ENCODE assay signal across 17 cellular contexts in the genomic region with DNA sequence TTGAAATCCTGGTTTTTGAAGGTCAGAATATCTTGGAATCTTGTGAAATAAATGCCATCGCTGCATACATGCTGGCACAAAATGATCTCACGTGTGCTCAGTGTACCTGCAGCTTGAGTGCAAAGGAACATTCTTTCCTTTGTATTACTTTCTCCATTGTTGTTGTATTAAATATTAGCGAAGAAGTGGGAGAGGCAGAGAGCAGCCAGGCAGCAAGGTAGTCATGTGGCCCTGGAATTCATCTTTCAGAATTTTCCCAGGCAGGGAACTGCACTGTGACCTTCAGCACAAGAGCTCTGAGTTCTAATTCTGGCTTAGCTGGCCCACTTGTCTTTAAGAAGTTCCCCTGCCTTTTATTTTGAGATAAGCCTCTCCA.
DNase-seq lines count a peak whose midpoint lies in the region; ATAC-seq, FAIRE-seq and TF ChIP-seq lines count a peak whose summit lies in the region.
"Had no signal": no experiment of that assay in that cellular context is flagged by ENCODE, and none has a peak within 500 bp of the region (broad histone marks: within the 10 kb centered on the region; RNA-seq: fewer than 3 reads in every experiment).

No MANE protein-coding gene starts in this region.

- no peak for ATAC-seq in GM23338
- no peak for ATAC-seq in HG02840 (IDR thresholded peaks at IDR 0.05; ENCODE audit: low FRiP score, unreplicated experiment)
- ATAC-seq in HepG2 = no peak
- ATAC-seq: SK-N-SH treated with all-trans-retinoic acid at 6 μM for 48 hours had no signal

- H3F3A ChIP-seq in GM23338 (replicated peaks; ENCODE audit: low read depth) (peaks cover 2% of the 10 kb centered on the region; the same call in 1 of the 2 replicates), neural progenitor cell (ENCODE audit: low read depth) (no peaks in the 10 kb centered on the region)

- no peak for TF ChIP-seq RAD21 in HepG2 (CRISPR knock-in tag; IDR thresholded peaks at IDR 0.05)

- no peaks in the 10 kb centered on the region for H3K9me2 ChIP-seq in GM23338 (ENCODE audit: insufficient read depth)

- no peak for TF ChIP-seq CTCF in CD14-positive monocyte (IDR thresholded peaks at IDR 0.05)
- no peak for TF ChIP-seq CTCF in GM23338 (conservative IDR thresholded peaks at IDR 0.05; ENCODE audit: low read depth in 2 of 2)
- no peak for TF ChIP-seq CTCF in chondrocyte (IDR thresholded peaks at IDR 0.05)
- no peak for TF ChIP-seq CTCF in neural progenitor cell (IDR thresholded peaks at IDR 0.05)
- TF ChIP-seq CTCF in Calu3 (IDR thresholded peaks at IDR 0.05; ENCODE audit: unreplicated experiment) = no peak
- TF ChIP-seq CTCF in HepG2 (CRISPR knock-in tag; IDR thresholded peaks at IDR 0.05) = no peak

- H2AFZ ChIP-seq in GM23338 (peak overlapping the region; percentile 53; the same call in 1 of the 2 replicates), neural progenitor cell (replicated peaks) (peak overlapping the region; percentile 93), HepG2 (ENCODE audit: low read length) (no peak overlapping the region)

- H3K27me3 ChIP-seq in GM23338 (ENCODE audit: insufficient read depth) = no peaks in the 10 kb centered on the region
- H3K27me3 ChIP-seq in neural progenitor cell = no peaks in the 10 kb centered on the region
- no peaks in the 10 kb centered on the region for H3K27me3 ChIP-seq in HepG2 (ENCODE audit: control insufficient read depth in 1 of 2, insufficient read depth in 2 of 2, low read length in 2 of 2)
- H3K27me3 ChIP-seq: gastrocnemius medialis, uterus had no signal

- H3K4me1 ChIP-seq in GM23338 (ENCODE audit: insufficient read depth) (peaks cover 60% of the 10 kb centered on the region), neural progenitor cell (peaks cover 34% of the 10 kb centered on the region), HepG2 (ENCODE audit: insufficient read depth, low read length) (peaks cover 44% of the 10 kb centered on the region)

- POLR2A ChIA-PET in HepG2 (lab: Yijun Ruan, JAX) = interaction anchor here (1.6 kb wide), 1 partner anchor 95 kb away, joined by 3 read pairs; no protein-coding TSS in a partner anchor

- no peaks in the 10 kb centered on the region for H3K9me3 ChIP-seq in neural progenitor cell (ENCODE audit: low read depth)
- H3K9me3 ChIP-seq in HepG2 (ENCODE audit: low read length) = no peaks in the 10 kb centered on the region
- H3K9me3 ChIP-seq: gastrocnemius medialis, uterus had no signal

- peak overlapping the region; percentile 69 for H3K4me2 ChIP-seq in GM23338
- peak overlapping the region; percentile 70 for H3K4me2 ChIP-seq in neural progenitor cell
- H3K4me2 ChIP-seq in HepG2 (ENCODE audit: low read depth, low read length) = no peak overlapping the region

- peak overlapping the region in 1 of 2 donors; percentile 52 for H3K4me3 Mint-ChIP-seq in CD14-positive monocyte
- peak overlapping the region; percentile 51 for H3K4me3 Mint-ChIP-seq in GM23338
- no peak overlapping the region for H3K4me3 Mint-ChIP-seq in chondrocyte (ENCODE audit: unreplicated experiment)
- H3K4me3 Mint-ChIP-seq in neural progenitor cell = no peak overlapping the region
- no peak overlapping the region for H3K4me3 Mint-ChIP-seq in Calu3 (ENCODE audit: low read depth, unreplicated experiment)
- H3K4me3 Mint-ChIP-seq: IgD-negative memory B cell had no signal

- H3K27me3 Mint-ChIP-seq in CD14-positive monocyte (ENCODE audit: low read depth in 3 of 3) = peaks cover 0 to 2% (median 2%) of the 10 kb centered on the region in 3 donors
- peaks cover 4% of the 10 kb centered on the region for H3K27me3 Mint-ChIP-seq in GM23338 (ENCODE audit: insufficient read depth, low read depth, poor library complexity)
- no peaks in the 10 kb centered on the region for H3K27me3 Mint-ChIP-seq in chondrocyte (ENCODE audit: low read depth)
- peaks cover 7% of the 10 kb centered on the region for H3K27me3 Mint-ChIP-seq in neural progenitor cell (ENCODE audit: insufficient read depth, low read depth)
- no peaks in the 10 kb centered on the region for H3K27me3 Mint-ChIP-seq in Calu3 (ENCODE audit: unreplicated experiment)
- H3K27me3 Mint-ChIP-seq: IgD-negative memory B cell had no signal

- H3K36me3 ChIP-seq in GM23338 (ENCODE audit: insufficient read depth) (no peaks in the 10 kb centered on the region), neural progenitor cell (no peaks in the 10 kb centered on the region), HepG2 (replicated peaks in 1 of 2; ENCODE audit: control insufficient read depth in 1 of 2, insufficient read depth in 2 of 2, low read length in 2 of 2) (no peaks in the 10 kb centered on the region)
- H3K36me3 ChIP-seq: gastrocnemius medialis, uterus had no signal

- in situ Hi-C loops in HepG2 (cut with HindIII; ENCODE audit: extremely low pct_ligation_motif_present, low pct_unique_long_range_greater_than_20kb) = no loop called here

- BruUV-seq in Calu3 (replicated peaks; lab: Mats Ljungman, UMichigan) = no TSS peak
- BruUV-seq in HepG2 (replicated peaks; lab: Mats Ljungman, UMichigan) = no TSS peak

- TF ChIP-seq POLR2A in HepG2 (IDR thresholded peaks at IDR 0.05; ENCODE audit: insufficient read depth in 1 of 2, low read depth in 2 of 2, low read length in 2 of 2) = no peak

- intact Hi-C loops in CD14-positive monocyte (cut with micrococcal nuclease) (no loop called here), Calu3 (cut with micrococcal nuclease; ENCODE audit: unreplicated experiment) (no loop called here), HepG2 (cut with micrococcal nuclease; ENCODE audit: unreplicated experiment) (no loop called here)

- no peak overlapping the region for H3K9ac ChIP-seq in neural progenitor cell
- no peak overlapping the region for H3K9ac ChIP-seq in HepG2 (ENCODE audit: insufficient read depth, low read depth, low read length)

- TF ChIP-seq EP300 in HepG2 (IDR thresholded peaks at IDR 0.05; ENCODE audit: low read depth in 2 of 2, low read length in 2 of 2) = no peak
- no peak for TF ChIP-seq EP300 in HepG2 (CRISPR knock-in tag; IDR thresholded peaks at IDR 0.05; ENCODE audit: borderline replicate concordance)

- H3K4me3 ChIP-seq in GM23338 (peak overlapping the region; percentile 15), neural progenitor cell (peak overlapping the region; percentile 6), HepG2 (replicated peaks in 1 of 3; ENCODE audit: insufficient read depth in 1 of 3, low read depth in 2 of 3, low read length in 3 of 3) (no peak overlapping the region)
- H3K4me3 ChIP-seq: gastrocnemius medialis, uterus had no signal

- DNase-seq in CD14-positive monocyte (ENCODE audit: low spot score) (no peak), GM23338 (ENCODE audit: low spot score) (no peak), chondrocyte (ENCODE audit: low spot score) (no peak), neural progenitor cell (ENCODE audit: low spot score) (no peak), Calu3 (no peak), HepG2 (ENCODE audit: low spot score) (no peak), HTR-8/SVneo (ENCODE audit: insufficient read length, low spot score) (no peak)
- DNase-seq: effector CD4-positive, alpha-beta T cell; NCI-H1105 had no signal

- no peak for FAIRE-seq in HepG2 (lab: Jason Lieb, UNC)
- FAIRE-seq in HTR-8/SVneo (lab: Jason Lieb, UNC) = no peak
- FAIRE-seq: GM12892, islet of Langerhans had no signal

- H3K79me2 ChIP-seq in GM23338 (replicated peaks; ENCODE audit: insufficient read depth) (no peaks in the 10 kb centered on the region), neural progenitor cell (ENCODE audit: low read depth) (no peaks in the 10 kb centered on the region), HepG2 (ENCODE audit: insufficient read depth, low read length) (no peaks in the 10 kb centered on the region)

- 87% methylated on average over 3 of the region's 3 CpGs for WGBS in HepG2 (ENCODE audit: low lambda C conversion rate)

- H4K20me1 ChIP-seq in GM23338 (replicated peaks; ENCODE audit: insufficient read depth) (no peaks in the 10 kb centered on the region), neural progenitor cell (ENCODE audit: low read depth) (no peaks in the 10 kb centered on the region), HepG2 (ENCODE audit: insufficient read depth, low read length) (no peaks in the 10 kb centered on the region)

- H3K9me3 Mint-ChIP-seq in CD14-positive monocyte = peaks cover 0 to 3% (median 1%) of the 10 kb centered on the region in 7 donors
- H3K9me3 Mint-ChIP-seq in GM23338 = peaks cover 3% of the 10 kb centered on the region; the same call in 1 of the 3 replicates
- H3K9me3 Mint-ChIP-seq in chondrocyte (ENCODE audit: low read depth) = peaks cover 6% of the 10 kb centered on the region
- peaks cover 8% of the 10 kb centered on the region for H3K9me3 Mint-ChIP-seq in neural progenitor cell
- H3K9me3 Mint-ChIP-seq in Calu3 (ENCODE audit: low read depth, unreplicated experiment) = no peaks in the 10 kb centered on the region

- H3K27ac Mint-ChIP-seq in CD14-positive monocyte = peak overlapping the region in 5 of 7 donors; percentile 14 to 72 (median 60)
- peak overlapping the region; percentile 58; the same call in 1 of the 2 replicates for H3K27ac Mint-ChIP-seq in GM23338
- H3K27ac Mint-ChIP-seq in chondrocyte (ENCODE audit: unreplicated experiment) = peak overlapping the region; percentile 90
- no peak overlapping the region for H3K27ac Mint-ChIP-seq in neural progenitor cell
- no peak overlapping the region for H3K27ac Mint-ChIP-seq in Calu3 (ENCODE audit: unreplicated experiment)
- H3K27ac Mint-ChIP-seq: IgD-negative memory B cell had no signal

- peak overlapping the region; percentile 77 for H3K27ac ChIP-seq in GM23338 (ENCODE audit: low read depth)
- H3K27ac ChIP-seq in neural progenitor cell = no peak overlapping the region
- no peak overlapping the region for H3K27ac ChIP-seq in HepG2 (ENCODE audit: extremely low read length, insufficient read depth, low read length)
- H3K27ac ChIP-seq: C4-2B had no signal

- H3K4me1 Mint-ChIP-seq in CD14-positive monocyte = peaks cover 40% of the 10 kb centered on the region
- peaks cover 58% of the 10 kb centered on the region for H3K4me1 Mint-ChIP-seq in GM23338
- H3K4me1 Mint-ChIP-seq in chondrocyte (ENCODE audit: low read depth) = peaks cover 86% of the 10 kb centered on the region
- peaks cover 43% of the 10 kb centered on the region for H3K4me1 Mint-ChIP-seq in neural progenitor cell
- peaks cover 48% of the 10 kb centered on the region for H3K4me1 Mint-ChIP-seq in Calu3 (ENCODE audit: low read depth, unreplicated experiment)

- H3K36me3 Mint-ChIP-seq in CD14-positive monocyte (peaks cover 29 to 44% of the 10 kb centered on the region in 2 donors), GM23338 (ENCODE audit: low read depth) (peaks cover 3% of the 10 kb centered on the region; the same call in 1 of the 3 replicates), chondrocyte (ENCODE audit: low read depth) (peaks cover 4% of the 10 kb centered on the region), neural progenitor cell (no peaks in the 10 kb centered on the region), Calu3 (ENCODE audit: insufficient read depth, unreplicated experiment) (peaks cover 3% of the 10 kb centered on the region)
- H3K36me3 Mint-ChIP-seq: IgD-negative memory B cell had no signal

- CTCF ChIA-PET in Calu3 (lab: Charles Lee) (no interaction called here), HepG2 (lab: Yijun Ruan, JAX; ENCODE audit: low intra/inter-chr PET ratio, low total read pairs) (no interaction called here)

TF ChIP-seq in HepG2, 621 proteins besides CTCF, POLR2A, EP300 and RAD21 (continues in another document):
- TF ChIP-seq ZNF891 (CRISPR knock-in tag; IDR thresholded peaks at IDR 0.05) = no peak
- TF ChIP-seq ZNF292 (CRISPR knock-in tag; IDR thresholded peaks at IDR 0.05; ENCODE audit: borderline replicate concordance, low read depth) = no peak

Comparison
In these comparisons a context has a peak if more than half of its experiments do, and no peak if none do; other contexts are left out.
1. H3K27ac Mint-ChIP-seq: peak in CD14-positive monocyte (5 of 7), GM23338 (single experiment) and chondrocyte (single experiment); none in neural progenitor cell (single experiment) and Calu3 (single experiment).
2. H3K4me3 ChIP-seq: peak in GM23338 (single experiment) and neural progenitor cell (single experiment); none in HepG2 (0 of 3).